1 cellular context compared by ENCODE assay signal in the genomic region with DNA sequence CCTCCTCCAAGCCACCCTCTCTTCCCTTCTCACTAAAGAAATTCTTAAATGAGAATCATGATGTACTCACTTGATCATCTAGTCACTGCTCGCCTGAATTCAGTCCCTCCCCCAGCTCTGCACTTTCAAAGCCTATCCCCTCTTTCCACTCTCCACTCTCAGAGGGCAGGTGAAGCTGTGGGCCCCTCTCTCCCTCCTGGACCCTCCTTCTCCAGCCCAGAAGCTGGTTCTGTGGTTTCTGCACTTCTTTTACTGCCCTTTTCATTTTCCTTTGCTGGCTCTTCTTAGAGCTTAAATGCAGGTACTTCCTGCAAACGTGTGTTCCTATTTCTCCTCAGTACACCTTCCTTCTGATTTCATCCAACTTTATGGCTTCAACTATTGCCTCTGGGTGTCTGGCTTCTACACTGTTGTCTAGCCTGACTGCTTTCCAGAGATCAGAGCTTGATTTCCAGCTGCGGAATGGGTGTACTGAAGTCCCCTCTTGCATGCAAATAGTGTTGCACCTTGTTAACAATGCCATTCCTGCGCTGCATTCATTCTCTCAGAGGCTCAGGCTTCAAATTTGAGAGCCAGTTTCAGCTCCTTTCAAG.
TF ChIP-seq lines count a peak whose summit lies in the region.

No MANE protein-coding gene starts in this region.

TF ChIP-seq in H1, 55 proteins besides CTCF, POLR2A, EP300 and RAD21:
- no peak for TF ChIP-seq CHD1 (IDR thresholded peaks at IDR 0.05; ENCODE audit: low read depth, low read length)
- TF ChIP-seq CBX5 (IDR thresholded peaks at IDR 0.05; ENCODE audit: low read depth, low read length): no peak
- TF ChIP-seq BACH1 (IDR thresholded peaks at IDR 0.05; ENCODE audit: low read length): no peak
- TF ChIP-seq CEBPB (IDR thresholded peaks at IDR 0.05; ENCODE audit: low read depth, low read length): no peak
- TF ChIP-seq KDM5A (IDR thresholded peaks at IDR 0.05; ENCODE audit: low read length): no peak
- TF ChIP-seq ZNF274 (IDR thresholded peaks at IDR 0.05; ENCODE audit: borderline replicate concordance, extremely low read depth, low read length): no peak
- no peak for TF ChIP-seq ATF2 (IDR thresholded peaks at IDR 0.05; ENCODE audit: low read length)
- TF ChIP-seq CBX8 (IDR thresholded peaks at IDR 0.05; ENCODE audit: borderline replicate concordance, low read depth, low read length): no peak
- no peak for TF ChIP-seq RNF2 (IDR thresholded peaks at IDR 0.05; ENCODE audit: borderline replicate concordance, low read depth, low read length, missing control alignments, poor library complexity, severe bottlenecking)
TF ChIP-seq in H1: peak in this region for 0.
